Comparison of ENCODE assay signal across 8 cellular contexts in the genomic region with DNA sequence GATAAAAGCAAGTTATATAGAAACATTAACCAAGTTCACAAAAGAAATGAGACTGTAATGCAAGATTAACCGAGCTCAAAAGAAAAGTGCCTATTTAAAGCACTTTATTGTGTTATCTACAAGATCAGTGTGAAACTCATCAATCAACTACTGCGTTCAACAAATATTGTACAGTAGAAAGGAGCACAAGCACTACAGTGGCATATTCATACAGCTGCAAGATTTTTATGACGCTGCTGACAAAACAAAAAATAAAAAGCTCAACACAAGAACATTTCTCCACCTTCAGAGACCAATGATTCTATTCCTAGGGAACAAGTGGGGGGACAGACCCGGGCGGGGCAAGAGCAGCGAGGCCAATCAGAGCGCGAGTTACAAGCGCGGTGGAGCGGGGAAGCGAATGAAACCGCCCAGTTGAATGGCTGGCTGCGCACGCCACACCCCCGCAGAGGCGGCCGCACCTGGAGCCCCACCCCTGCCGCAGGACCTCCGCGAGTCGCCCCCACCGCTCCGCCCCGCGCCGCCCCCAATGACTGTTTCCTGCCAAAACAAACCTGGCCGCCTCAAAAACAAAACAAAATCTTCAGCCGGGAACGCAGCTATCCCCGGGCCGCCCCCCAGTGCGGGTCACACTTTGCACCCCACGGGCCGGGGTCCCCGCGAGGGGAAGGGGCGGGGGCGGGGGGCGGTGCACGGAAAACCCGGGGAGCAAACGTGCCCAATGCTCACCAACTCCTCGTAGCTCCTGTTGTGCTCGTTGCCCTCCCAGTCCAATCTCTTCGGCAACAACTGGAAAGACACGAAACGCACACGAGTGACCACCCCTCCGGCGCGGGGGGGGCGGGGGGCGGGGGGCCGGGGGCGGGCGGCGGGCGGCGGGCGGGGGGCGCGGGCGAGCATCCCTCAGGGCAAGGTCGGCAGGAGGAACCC. TPM values are rescaled to one million over a fixed set of nuclear protein-coding genes. Genes with fewer than 3 reads are reported as not detected.
A peak's percentile ranks its signal among the peaks of the same experiment; 100 is the strongest.
DNase-seq lines count a peak whose midpoint lies in the region; ATAC-seq and TF ChIP-seq lines count a peak whose summit lies in the region.

No MANE protein-coding gene starts in this region.

- no peak overlapping the region for H2BK5ac ChIP-seq in H9 (ENCODE audit: insufficient read length, low read length)

- no peaks in the 10 kb centered on the region for H3K27me3 Mint-ChIP-seq in H9 (ENCODE audit: low read depth)
- peaks cover 0 to 2% (median 0%) of the 10 kb centered on the region in 5 donors for H3K27me3 Mint-ChIP-seq in naive thymus-derived CD8-positive, alpha-beta T cell
- no peaks in the 10 kb centered on the region for H3K27me3 Mint-ChIP-seq in stimulated activated memory B cell treated with anti-CD40 and anti-IgM and Interleukin-4, amounts not matched to agents 10 μg/mL and 1 μg/mL and 100 μg/mL, for 72 hours

- no peak overlapping the region for H4K8ac ChIP-seq in H9 (replicated peaks; ENCODE audit: insufficient read length, low read depth, low read length)

- no peak overlapping the region for H2BK15ac ChIP-seq in H9 (ENCODE audit: low read depth, low read length)

- peak; percentile 78 to 85 for ATAC-seq in naive thymus-derived CD8-positive, alpha-beta T cell
- ATAC-seq in stimulated activated memory B cell treated with anti-CD40 and anti-IgM and Interleukin-4, amounts not matched to agents 10 μg/mL and 1 μg/mL and 100 μg/mL, for 72 hours = peak; percentile 91

- peak overlapping the region; percentile 43 for H3K9ac ChIP-seq in H9 (ENCODE audit: extremely low read depth, insufficient read length, low read length)
- H3K9ac ChIP-seq in Loucy (ENCODE audit: low read depth, low read length, poor library complexity, severe bottlenecking) = peak overlapping the region; percentile 98

- peaks cover 5% of the 10 kb centered on the region; the same call in 1 of the 2 replicates for H3K36me3 ChIP-seq in Loucy (ENCODE audit: insufficient read depth, low read length)

- H3K79me2 ChIP-seq in H9 (ENCODE audit: insufficient read depth, low read length) = peaks cover 9% of the 10 kb centered on the region; the same call in 1 of the 2 replicates
- H3K79me2 ChIP-seq in Loucy (ENCODE audit: insufficient read depth, low read length) = peaks cover 65% of the 10 kb centered on the region

- no peak overlapping the region for H2BK20ac ChIP-seq in H9 (ENCODE audit: low read depth, low read length, poor library complexity, severe bottlenecking)

- no peak overlapping the region for H4K91ac ChIP-seq in H9 (ENCODE audit: insufficient read length, low read depth, low read length)

- peaks cover 22 to 45% (median 38%) of the 10 kb centered on the region in 3 experiments for H3K36me3 Mint-ChIP-seq in H9 (ENCODE audit: insufficient read depth in 1 of 3, low read depth in 3 of 3)
- H3K36me3 Mint-ChIP-seq in naive thymus-derived CD8-positive, alpha-beta T cell = peaks cover 0 to 44% (median 4%) of the 10 kb centered on the region in 3 donors
- peaks cover 29% of the 10 kb centered on the region for H3K36me3 Mint-ChIP-seq in stimulated activated memory B cell treated with anti-CD40 and anti-IgM and Interleukin-4, amounts not matched to agents 10 μg/mL and 1 μg/mL and 100 μg/mL, for 72 hours

- H3K9me3 Mint-ChIP-seq in H9 = peaks cover 0 to 4% of the 10 kb centered on the region in 2 experiments; a peak in 2 of 5 replicates
- peaks cover 0 to 2% (median 0%) of the 10 kb centered on the region in 9 donors for H3K9me3 Mint-ChIP-seq in naive thymus-derived CD8-positive, alpha-beta T cell
- H3K9me3 Mint-ChIP-seq in stimulated activated memory B cell treated with anti-CD40 and anti-IgM and Interleukin-4, amounts not matched to agents 10 μg/mL and 1 μg/mL and 100 μg/mL, for 72 hours = no peaks in the 10 kb centered on the region

- H3K79me1 ChIP-seq in H9 (ENCODE audit: insufficient read depth, low read depth, low read length, poor library complexity, severe bottlenecking) = no peaks in the 10 kb centered on the region

- TF ChIP-seq CTCF in H9 (conservative IDR thresholded peaks at IDR 0.05) (no peak), Loucy (conservative IDR thresholded peaks at IDR 0.05; ENCODE audit: low read length) (no peak), RWPE1 (conservative IDR thresholded peaks at IDR 0.05; ENCODE audit: low read depth) (no peak)

- no peak overlapping the region for H3K4ac ChIP-seq in H9 (ENCODE audit: low read depth, low read length)

- 0 out of 2 replicates have a peak overlapping the region, but pooled peaks have one; percentile 71 for H3K14ac ChIP-seq in H9 (ENCODE audit: insufficient read depth, low read length)

- no peak overlapping the region for H2BK12ac ChIP-seq in H9 (ENCODE audit: insufficient read length, low read depth, low read length)

- H3K4me2 ChIP-seq in H9 (ENCODE audit: insufficient read depth, insufficient read length, low read length) = peak overlapping the region; percentile 56
- H3K4me2 ChIP-seq in Loucy (ENCODE audit: low read depth, low read length, poor library complexity, severe bottlenecking) = peak overlapping the region; percentile 99

- CTCF ChIA-PET in RWPE1 (lab: Yijun Ruan, JAX) = interaction anchor here (0.6 to 0.7 kb wide), 2 partner anchors 28 to 158 kb away, joined by 4 to 7 read pairs; no protein-coding TSS in a partner anchor

- no peak overlapping the region for H4K5ac ChIP-seq in H9 (ENCODE audit: insufficient read length, low read depth, low read length)

- no peaks in the 10 kb centered on the region for H3K27me3 ChIP-seq in H9 (ENCODE audit: insufficient read depth, low read length)
- no peaks in the 10 kb centered on the region for H3K27me3 ChIP-seq in Loucy (ENCODE audit: insufficient read depth, low read length, poor library complexity, severe bottlenecking)

- H3T11ph ChIP-seq in H9 (ENCODE audit: low read length) = no peak overlapping the region

- H3K4me1 Mint-ChIP-seq in H9 = peaks cover 22 to 30% of the 10 kb centered on the region in 2 experiments
- peaks cover 30 to 65% (median 57%) of the 10 kb centered on the region in 4 donors for H3K4me1 Mint-ChIP-seq in naive thymus-derived CD8-positive, alpha-beta T cell
- peaks cover 53% of the 10 kb centered on the region for H3K4me1 Mint-ChIP-seq in stimulated activated memory B cell treated with anti-CD40 and anti-IgM and Interleukin-4, amounts not matched to agents 10 μg/mL and 1 μg/mL and 100 μg/mL, for 72 hours

- DNase-seq in EL = peak; percentile 88
- peak; percentile 93 for DNase-seq in H9
- DNase-seq in RWPE1 (ENCODE audit: low spot score) = peak; percentile 100
- DNase-seq in activated T-helper 9 cell treated with anti-CD3 and anti-CD28 coated beads, Interleukin-2, amount 50 U/mL, for 16 hours (ENCODE audit: low read depth) = peak; percentile 93
- DNase-seq in fibroblast of peridontal ligament (ENCODE audit: extremely low read depth) = peak; percentile 85
- peak; percentile 92 to 99 (median 97) for DNase-seq in naive thymus-derived CD8-positive, alpha-beta T cell

- H3K27ac Mint-ChIP-seq in H9 = peak overlapping the region; percentile 12 to 97 (median 26); a peak in 4 of 7 replicates
- H3K27ac Mint-ChIP-seq in naive thymus-derived CD8-positive, alpha-beta T cell = peak overlapping the region; percentile 77 to 99 (median 93)
- H3K27ac Mint-ChIP-seq in stimulated activated memory B cell treated with anti-CD40 and anti-IgM and Interleukin-4, amounts not matched to agents 10 μg/mL and 1 μg/mL and 100 μg/mL, for 72 hours = peak overlapping the region; percentile 93

- WGBS in H9 (ENCODE audit: extremely low coverage, insufficient read length, low lambda C conversion rate) = no CpG with 5 or more reads among the region's 65 CpGs

- H3K56ac ChIP-seq in H9 (ENCODE audit: insufficient read length, low read depth, low read length) = no peak overlapping the region

- H3F3A ChIP-seq in Loucy (ENCODE audit: low read depth) = no peaks in the 10 kb centered on the region

- H2AFZ ChIP-seq in H9 (ENCODE audit: low read length) = no peak overlapping the region
- no peak overlapping the region for H2AFZ ChIP-seq in Loucy (ENCODE audit: low read length)

- POLR2A ChIA-PET in RWPE1 (lab: Yijun Ruan, JAX; ENCODE audit: low non-redundant PET) = interaction anchor here (0.5 to 0.6 kb wide), 2 partner anchors 37 to 73 kb away, joined by 4 to 6 read pairs; no protein-coding TSS in a partner anchor
- POLR2A ChIA-PET in naive thymus-derived CD8-positive, alpha-beta T cell (lab: Charles Lee) = interaction anchor here (1.0 to 7.2 kb wide), 16 partner anchors 9 to 1946 kb away, joined by 3 to 178 read pairs (median 8); a partner anchor contains a TSS

- no peaks in the 10 kb centered on the region for H3K4me1 ChIP-seq in H9 (ENCODE audit: insufficient read depth, low read length)
- H3K4me1 ChIP-seq in Loucy (ENCODE audit: insufficient read depth, low read length, poor library complexity, severe bottlenecking) = peaks cover 19% of the 10 kb centered on the region

- H3K9me3 ChIP-seq in H9 (ENCODE audit: control insufficient read depth, low read depth, low read length) (no peaks in the 10 kb centered on the region), Loucy (ENCODE audit: insufficient read depth, low read depth, low read length) (no peaks in the 10 kb centered on the region)

- no peak overlapping the region for H2AK5ac ChIP-seq in H9 (ENCODE audit: insufficient read length, low read length)

- H3K27ac ChIP-seq in H9 (ENCODE audit: insufficient read length, low read depth, low read length) (no peak overlapping the region), RWPE1 (peak overlapping the region; percentile 95)

- peaks cover 8% of the 10 kb centered on the region for H3K23me2 ChIP-seq in H9 (ENCODE audit: insufficient read length, low read depth, low read length, poor library complexity, severe bottlenecking)

- no peak overlapping the region for H3K18ac ChIP-seq in H9 (ENCODE audit: insufficient read length, low read depth, low read length)

- H3K9me2 ChIP-seq in Loucy (replicated peaks; ENCODE audit: low read depth, low read length) = no peaks in the 10 kb centered on the region

- peak overlapping the region; percentile 91 for H3K4me3 ChIP-seq in Loucy (ENCODE audit: low read length, poor library complexity, severe bottlenecking)

- no peak overlapping the region for H2BK120ac ChIP-seq in H9 (ENCODE audit: low read depth, low read length, poor library complexity, severe bottlenecking)

- no peak overlapping the region for H3K23ac ChIP-seq in H9 (ENCODE audit: insufficient read length, low read depth, low read length)

- H4K20me1 ChIP-seq in H9 (ENCODE audit: control insufficient read depth, insufficient read depth, insufficient read length) (no peaks in the 10 kb centered on the region), Loucy (ENCODE audit: insufficient read depth, low read length, poor library complexity, severe bottlenecking) (peaks cover 44% of the 10 kb centered on the region)

- H3K4me3 Mint-ChIP-seq in H9 = peak overlapping the region; percentile 82 to 93
- peak overlapping the region; percentile 81 to 98 (median 92) for H3K4me3 Mint-ChIP-seq in naive thymus-derived CD8-positive, alpha-beta T cell
- peak overlapping the region; percentile 98 for H3K4me3 Mint-ChIP-seq in stimulated activated memory B cell treated with anti-CD40 and anti-IgM and Interleukin-4, amounts not matched to agents 10 μg/mL and 1 μg/mL and 100 μg/mL, for 72 hours

RNA-seq across cellular contexts. Expression of a gene that starts 1.1 kb away (rescaled TPM):
- 43.4 and 48.4 TPM in 2 replicates for total RNA-seq in H9 (2021)
- 100 to 1,000 TPM; 116 to 121 TPM for total RNA-seq in naive thymus-derived CD8-positive, alpha-beta T cell
- 10 to 100 TPM; 26.3 to 42.6 (median 36.2) TPM for polyA plus RNA-seq in naive thymus-derived CD8-positive, alpha-beta T cell

RNA-seq across cellular contexts. Expression of a gene that starts 36.5 kb away (rescaled TPM):
- 513 and 516 TPM in 2 replicates for total RNA-seq in H9 (2021)
- total RNA-seq in naive thymus-derived CD8-positive, alpha-beta T cell = 100 to 1,000 TPM; 252 to 263 TPM
- polyA plus RNA-seq in naive thymus-derived CD8-positive, alpha-beta T cell = 100 to 1,000 TPM; 248 to 285 (median 249) TPM

Comparison
In these comparisons a context has a peak if more than half of its experiments do, and no peak if none do; other contexts are left out.
1. H3K27ac Mint-ChIP-seq: peak in every context shown above with its lines; median percentile 93 in naive thymus-derived CD8-positive, alpha-beta T cell; 93 in stimulated activated memory B cell treated with anti-CD40 and anti-IgM and Interleukin-4, amounts not matched to agents 10 μg/mL and 1 μg/mL and 100 μg/mL, for 72 hours; 26 in H9.